Comparison of ENCODE assay signal across 9 cellular contexts in genomic region chr2:20516646-20517341, GRCh38.
DNase-seq lines count a peak whose midpoint lies in the region; ATAC-seq lines count a peak whose summit lies in the region.
"Had no signal": no experiment of that assay in that cellular context is flagged by ENCODE, and none has a peak within 500 bp of the region (broad histone marks: within the 10 kb centered on the region; RNA-seq: fewer than 3 reads in every experiment).

No MANE protein-coding gene starts in this region.

- H3K27ac Mint-ChIP-seq in T-helper 17 cell: no peak overlapping the region
- H3K27ac Mint-ChIP-seq: naive B cell had no signal

- DNase-seq in G401 (ENCODE audit: low spot score) (peak; percentile 28), HT-29 (ENCODE audit: low spot score) (peak; percentile 61), iris pigment epithelial cell (ENCODE audit: low read depth) (peak; percentile 36), NCI-H524 treated with DMSO at 0.1 percent for 48 hours (lab: John Stamatoyannopoulos, UW) (no peak), dermis blood vessel endothelial cell (no peak), NOMO-1 treated with DMSO at 0.1 percent for 48 hours (lab: John Stamatoyannopoulos, UW; ENCODE audit: unreplicated experiment) (no peak), T-helper 17 cell (no peak)
- DNase-seq: naive B cell had no signal

- H3K4me1 Mint-ChIP-seq in T-helper 17 cell: peaks cover 2% of the 10 kb centered on the region
- H3K4me1 Mint-ChIP-seq: naive B cell had no signal

- no peaks in the 10 kb centered on the region for H3K9me3 ChIP-seq in T-helper 17 cell (ENCODE audit: control insufficient read depth, low read length, poor library complexity, severe bottlenecking)

- in situ Hi-C loops in G401 (cut with HindIII; ENCODE audit: low sequenced_read_pairs): no loop called here

- peaks cover 12% of the 10 kb centered on the region for H3K27me3 Mint-ChIP-seq in T-helper 17 cell

- no peaks in the 10 kb centered on the region for H3K36me3 Mint-ChIP-seq in T-helper 17 cell (ENCODE audit: low read depth)

- no peak overlapping the region for H3K4me3 Mint-ChIP-seq in T-helper 17 cell
- H3K4me3 Mint-ChIP-seq: naive B cell had no signal

- ATAC-seq in GM21526 (IDR thresholded peaks at IDR 0.05; ENCODE audit: low FRiP score, unreplicated experiment) (peak; percentile 88), T-helper 17 cell (no peak)

Comparison
In these comparisons a context has a peak if more than half of its experiments do, and no peak if none do; other contexts are left out.
1. DNase-seq: peak in G401 (single experiment), HT-29 (single experiment) and iris pigment epithelial cell (single experiment); none in NCI-H524 treated with DMSO at 0.1 percent for 48 hours (single experiment), dermis blood vessel endothelial cell (single experiment), NOMO-1 treated with DMSO at 0.1 percent for 48 hours (single experiment) and T-helper 17 cell (0 of 3).